13 cellular contexts compared by ENCODE assay signal in genomic region chr7:23418046-23418445, GRCh38. TPM values are rescaled to one million over a fixed set of nuclear protein-coding genes. Genes with fewer than 3 reads are reported as not detected.
DNase-seq lines count a peak whose midpoint lies in the region; TF ChIP-seq lines count a peak whose summit lies in the region.
"Had no signal": no experiment of that assay in that cellular context is flagged by ENCODE, and none has a peak within 500 bp of the region (broad histone marks: within the 10 kb centered on the region; RNA-seq: fewer than 3 reads in every experiment).

No MANE protein-coding gene starts in this region.

- H3K9me3 Mint-ChIP-seq in Calu3 (ENCODE audit: low read depth, unreplicated experiment): no peaks in the 10 kb centered on the region

- no peak overlapping the region for H3K4me2 ChIP-seq in mammary epithelial cell (ENCODE audit: insufficient read depth, low read depth, low read length)

- H4K20me1 ChIP-seq in mammary epithelial cell (ENCODE audit: insufficient read depth, low read length): no peaks in the 10 kb centered on the region

- dilution Hi-C loops in mammary epithelial cell (cut with HindIII; ENCODE audit: low sequenced_read_pairs): no loop called here

- H2AFZ ChIP-seq in mammary epithelial cell (ENCODE audit: low read depth, low read length): no peak overlapping the region

- H3K36me3 Mint-ChIP-seq in Calu3 (ENCODE audit: insufficient read depth, unreplicated experiment): peaks cover 72% of the 10 kb centered on the region

- H3K27me3 Mint-ChIP-seq in Calu3 (ENCODE audit: unreplicated experiment): no peaks in the 10 kb centered on the region

- H3K9ac ChIP-seq in mammary epithelial cell (ENCODE audit: insufficient read depth, low read length): no peak overlapping the region

- BruUV-seq in Calu3 (replicated peaks; lab: Mats Ljungman, UMichigan): no TSS peak
- no TSS peak for BruUV-seq in mammary epithelial cell (replicated peaks; lab: Mats Ljungman, UMichigan)

- in situ Hi-C loops in mammary epithelial cell (cut with MboI; ENCODE audit: low sequenced_read_pairs in 2 of 2): no loop called here

- peaks cover 5% of the 10 kb centered on the region for H3K4me1 ChIP-seq in mammary epithelial cell (ENCODE audit: insufficient read depth, low read length)
- H3K4me1 ChIP-seq: upper lobe of left lung had no signal

- no peaks in the 10 kb centered on the region for H3K79me2 ChIP-seq in mammary epithelial cell (ENCODE audit: insufficient read depth, low read length)

- H3K4me3 ChIP-seq in mammary epithelial cell (replicated peaks in 1 of 3; ENCODE audit: insufficient read depth in 1 of 3, low read depth in 2 of 3, low read length in 3 of 3): no peak overlapping the region
- H3K4me3 ChIP-seq: mucosa of descending colon, upper lobe of left lung had no signal

- peak overlapping the region; percentile 1 for H3K4me3 Mint-ChIP-seq in Calu3 (ENCODE audit: low read depth, unreplicated experiment)

- peaks cover 2% of the 10 kb centered on the region for H3K27me3 ChIP-seq in mammary epithelial cell (ENCODE audit: insufficient read depth, low read length)
- H3K27me3 ChIP-seq: upper lobe of left lung had no signal

- CTCF ChIA-PET in Calu3 (lab: Charles Lee) (interaction anchor here (1.4 kb wide), 2 partner anchors 60 to 145 kb away, joined by 5 to 6 read pairs; no protein-coding TSS in a partner anchor), mammary epithelial cell (lab: Charles Lee; ENCODE audit: low non-redundant PET) (no interaction called here)

- H3K27ac ChIP-seq in mammary epithelial cell (ENCODE audit: insufficient read depth, low read depth, low read length): no peak overlapping the region
- H3K27ac ChIP-seq: upper lobe of left lung had no signal

- H3K27ac Mint-ChIP-seq in Calu3 (ENCODE audit: unreplicated experiment): no peak overlapping the region

- H3K4me1 Mint-ChIP-seq in Calu3 (ENCODE audit: low read depth, unreplicated experiment): peaks cover 40% of the 10 kb centered on the region

- H3K9me3 ChIP-seq in mammary epithelial cell (replicated peaks; ENCODE audit: insufficient read depth, low read length): no peaks in the 10 kb centered on the region
- H3K9me3 ChIP-seq: mucosa of descending colon, upper lobe of left lung had no signal

- DNase-seq in Calu3 (no peak), M059J (ENCODE audit: low read depth) (peak; percentile 70), mammary epithelial cell (peak; percentile 30), kidney glomerular epithelial cell (lab: John Stamatoyannopoulos, UW) (peak; percentile 27), SHP77 treated with DMSO at 0.1 percent for 48 hours (lab: John Stamatoyannopoulos, UW) (no peak), NCI-H187 (lab: John Stamatoyannopoulos, UW) (no peak), medulla oblongata (ENCODE audit: extremely low spot score) (no peak)
- DNase-seq in stimulated activated CD4-positive, alpha-beta T cell treated with anti-CD3 and anti-CD28 coated beads, Interleukin-15, amount 100 ng/mL, for 24 hours: no peak
- DNase-seq: activated CD4-positive, alpha-beta T cell treated with anti-CD3 and anti-CD28 coated beads, Interleukin-2, amount 50 U/mL, for 4 hours; activated gamma-delta T cell treated with Interleukin-2 at 50 U/mL for 16 hours; mucosa of descending colon; NCI-H774; upper lobe of left lung had no signal

- H3K36me3 ChIP-seq in mammary epithelial cell (ENCODE audit: insufficient read depth, low read length): no peaks in the 10 kb centered on the region
- H3K36me3 ChIP-seq: upper lobe of left lung had no signal

- intact Hi-C loops in Calu3 (cut with micrococcal nuclease; ENCODE audit: unreplicated experiment) (loop anchor here (2.0 kb wide), 1 partner anchor 61 kb away; no protein-coding TSS in a partner anchor), mammary epithelial cell (cut with micrococcal nuclease) (no loop called here)

- TF ChIP-seq CTCF in Calu3 (IDR thresholded peaks at IDR 0.05; ENCODE audit: unreplicated experiment) (no peak), mammary epithelial cell (conservative IDR thresholded peaks at IDR 0.05 in 1 of 2, IDR thresholded peaks at IDR 0.05 in 1 of 2; ENCODE audit: extremely low read depth in 1 of 2, insufficient read depth in 1 of 2, low read depth in 1 of 2, low read length in 2 of 2) (no peak)

RNA-seq across cellular contexts. Expression of gene IGF2BP3, which starts 52.2 kb away (rescaled TPM):
- total RNA-seq in Calu3 (2022): 111 and 114 TPM in 2 replicates
- total RNA-seq in M059J (2014; rRNA removed; shearing (Covaris generic)): 50.6 and 76.9 TPM in 2 replicates
- 10 to 100 TPM in 1 of 2 donors, 1 to 10 TPM in 1; 5.0 to 14.4 TPM for total RNA-seq in mammary epithelial cell
- polyA plus RNA-seq in mammary epithelial cell: 12.4 TPM
- polyA minus RNA-seq in mammary epithelial cell: 28.1 TPM

Comparison
In these comparisons a context has a peak if more than half of its experiments do, and no peak if none do; other contexts are left out.
1. DNase-seq: peak in M059J (single experiment), mammary epithelial cell (single experiment) and kidney glomerular epithelial cell (single experiment); none in Calu3 (single experiment), SHP77 treated with DMSO at 0.1 percent for 48 hours (single experiment), NCI-H187 (0 of 2), stimulated activated CD4-positive, alpha-beta T cell treated with anti-CD3 and anti-CD28 coated beads, Interleukin-15, amount 100 ng/mL, for 24 hours (single experiment) and medulla oblongata (single experiment).